8 cellular contexts compared by ENCODE assay signal in the genomic region with DNA sequence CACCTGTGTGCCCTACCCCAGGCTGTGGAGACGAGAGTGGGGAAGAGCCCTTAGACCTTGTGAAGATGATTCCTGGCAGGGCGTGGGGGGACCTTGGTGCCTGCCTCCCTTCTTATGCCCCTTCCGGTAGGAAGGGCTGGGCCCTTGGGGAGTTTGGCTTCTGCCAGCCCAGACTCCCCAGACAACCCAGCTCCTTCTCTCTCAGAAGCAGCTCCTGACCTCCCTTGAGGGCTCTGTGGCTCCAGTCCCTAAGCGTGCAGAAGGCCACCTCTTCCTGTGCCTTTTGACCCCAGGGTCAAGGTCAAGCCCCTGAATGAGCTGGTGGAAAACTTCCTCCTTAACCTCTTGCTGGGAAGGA. TPM values are rescaled to one million over a fixed set of nuclear protein-coding genes. Genes with fewer than 3 reads are reported as not detected.
A peak's percentile ranks its signal among the peaks of the same experiment; 100 is the strongest.
DNase-seq lines count a peak whose midpoint lies in the region; ATAC-seq and TF ChIP-seq lines count a peak whose summit lies in the region.

No MANE protein-coding gene starts in this region.

- H3K9me3 ChIP-seq in transverse colon (no peaks in the 10 kb centered on the region), GM23248 (ENCODE audit: low read depth) (no peaks in the 10 kb centered on the region)

- in situ Hi-C loops in transverse colon (cut with MboI; ENCODE audit: low pct_ligation_motif_present in 1 of 4, low pct_unique_long_range_greater_than_20kb in 1 of 4, low sequenced_read_pairs in 3 of 4) (no loop called here), GM23248 (cut with MboI) (no loop called here)

- H3K9me2 ChIP-seq in GM23248 (ENCODE audit: insufficient read depth), result no peaks in the 10 kb centered on the region

- no peaks in the 10 kb centered on the region for H3K36me3 Mint-ChIP-seq in activated naive CD4-positive, alpha-beta T cell treated with anti-CD3 and anti-CD28 coated beads for 36 hours (ENCODE audit: low read depth)
- H3K36me3 Mint-ChIP-seq in activated CD8-positive, alpha-beta T cell treated with anti-CD3 and anti-CD28 coated beads, Interleukin-2, amount 10 ng/mL, durations not matched to agents 7 days and 5 days (ENCODE audit: low read depth), result no peaks in the 10 kb centered on the region

- ATAC-seq in activated CD8-positive, alpha-beta T cell treated with anti-CD3 and anti-CD28 coated beads, Interleukin-2, amount 10 ng/mL, durations not matched to agents 7 days and 5 days, result no peak
- peak; percentile 23 for ATAC-seq in left colon

- POLR2A ChIA-PET in activated CD8-positive, alpha-beta T cell treated with anti-CD3 and anti-CD28 coated beads, Interleukin-2, amount 10 ng/mL, durations not matched to agents 7 days and 5 days (lab: Charles Lee), result interaction anchor here (0.7 to 1.6 kb wide), 4 partner anchors 12 to 49 kb away, joined by 3 to 7 read pairs (median 4); no protein-coding TSS in a partner anchor

- no peaks in the 10 kb centered on the region for H3K9me3 Mint-ChIP-seq in activated naive CD4-positive, alpha-beta T cell treated with anti-CD3 and anti-CD28 coated beads for 36 hours
- no peaks in the 10 kb centered on the region for H3K9me3 Mint-ChIP-seq in activated CD8-positive, alpha-beta T cell treated with anti-CD3 and anti-CD28 coated beads, Interleukin-2, amount 10 ng/mL, durations not matched to agents 7 days and 5 days (ENCODE audit: insufficient read depth)

- no peak overlapping the region for H3K4me2 ChIP-seq in GM23248 (ENCODE audit: unreplicated experiment)

- CTCF ChIA-PET in activated naive CD4-positive, alpha-beta T cell treated with anti-CD3 and anti-CD28 coated beads for 36 hours (lab: Charles Lee), result interaction anchor here (2.7 to 10.2 kb wide), 2 partner anchors 9 to 30 kb away, joined by 14 to 87 read pairs; no protein-coding TSS in a partner anchor
- CTCF ChIA-PET in activated CD8-positive, alpha-beta T cell treated with anti-CD3 and anti-CD28 coated beads, Interleukin-2, amount 10 ng/mL, durations not matched to agents 7 days and 5 days (lab: Charles Lee), result interaction anchor here (4.5 to 5.9 kb wide), 2 partner anchors 9 to 30 kb away, joined by 26 to 70 read pairs; no protein-coding TSS in a partner anchor

- no peak overlapping the region for H3K9ac ChIP-seq in GM23248

- H3K27ac ChIP-seq in transverse colon, result peak overlapping the region; percentile 86 to 94 (median 90)
- H3K27ac ChIP-seq in GM23248, result no peak overlapping the region

- H3K79me2 ChIP-seq in GM23248 (ENCODE audit: insufficient read depth), result no peaks in the 10 kb centered on the region

- 40% methylated on average over 4 of the region's 4 CpGs; no CpG with 5 or more reads in 1 of the 2 donors for WGBS in transverse colon (ENCODE audit: low coverage in 1 of 2), 2 donors
- 81 to 84% methylated on average over 4 of the region's 4 CpGs for WGBS in GM23248 (ENCODE audit: low coverage in 1 of 2, low lambda C conversion rate in 2 of 2, missing lambda C conversion rate in 2 of 2), 2 experiments

- H3F3A ChIP-seq in GM23248 (ENCODE audit: insufficient read depth), result no peaks in the 10 kb centered on the region

- TF ChIP-seq POLR2A in transverse colon (IDR thresholded peaks at IDR 0.05), result no peak

- peak overlapping the region; percentile 62 to 89 (median 75) for H3K4me3 ChIP-seq in transverse colon
- no peak overlapping the region for H3K4me3 ChIP-seq in GM23248

- no peaks in the 10 kb centered on the region for H3K27me3 ChIP-seq in transverse colon
- H3K27me3 ChIP-seq in GM23248 (replicated peaks; ENCODE audit: insufficient read depth), result no peaks in the 10 kb centered on the region

- H3K36me3 ChIP-seq in transverse colon (no peaks in the 10 kb centered on the region), GM23248 (ENCODE audit: low read depth) (no peaks in the 10 kb centered on the region)

- intact Hi-C loops in activated naive CD4-positive, alpha-beta T cell treated with anti-CD3 and anti-CD28 coated beads for 36 hours (cut with micrococcal nuclease), result loop anchor here (1.0 kb wide), 1 partner anchor 30 kb away; no protein-coding TSS in a partner anchor
- intact Hi-C loops in left colon (cut with DNase I, micrococcal nuclease) (no loop called here), transverse colon (cut with DNase I; ENCODE audit: low total_unique reads) (no loop called here)

- no peak overlapping the region for H3K27ac Mint-ChIP-seq in activated naive CD4-positive, alpha-beta T cell treated with anti-CD3 and anti-CD28 coated beads for 36 hours
- H3K27ac Mint-ChIP-seq in activated CD8-positive, alpha-beta T cell treated with anti-CD3 and anti-CD28 coated beads, Interleukin-2, amount 10 ng/mL, durations not matched to agents 7 days and 5 days, result no peak overlapping the region

- peaks cover 14 to 63% (median 43%) of the 10 kb centered on the region in 4 donors for H3K4me1 ChIP-seq in transverse colon
- no peaks in the 10 kb centered on the region for H3K4me1 ChIP-seq in GM23248 (ENCODE audit: insufficient read depth)

- H3K27me3 Mint-ChIP-seq in activated naive CD4-positive, alpha-beta T cell treated with anti-CD3 and anti-CD28 coated beads for 36 hours (ENCODE audit: low read depth), result no peaks in the 10 kb centered on the region
- peaks cover 3% of the 10 kb centered on the region for H3K27me3 Mint-ChIP-seq in activated CD8-positive, alpha-beta T cell treated with anti-CD3 and anti-CD28 coated beads, Interleukin-2, amount 10 ng/mL, durations not matched to agents 7 days and 5 days (ENCODE audit: low read depth)

- TF ChIP-seq EP300 in transverse colon (IDR thresholded peaks at IDR 0.05; ENCODE audit: low read depth), result peak; percentile 19

- no peak for TF ChIP-seq CTCF in transverse colon (IDR thresholded peaks at IDR 0.05)

- H3K4me3 Mint-ChIP-seq in activated naive CD4-positive, alpha-beta T cell treated with anti-CD3 and anti-CD28 coated beads for 36 hours, result peak overlapping the region; percentile 78
- peak overlapping the region; percentile 84 for H3K4me3 Mint-ChIP-seq in activated CD8-positive, alpha-beta T cell treated with anti-CD3 and anti-CD28 coated beads, Interleukin-2, amount 10 ng/mL, durations not matched to agents 7 days and 5 days

- DNase-seq in activated naive CD4-positive, alpha-beta T cell treated with anti-CD3 and anti-CD28 coated beads for 36 hours, result no peak
- no peak for DNase-seq in activated naive CD4-positive, alpha-beta T cell treated with Interleukin-2 at 50 U/mL for 16 hours
- no peak for DNase-seq in activated CD8-positive, alpha-beta T cell treated with anti-CD3 and anti-CD28 coated beads, Interleukin-2, amount 10 ng/mL, durations not matched to agents 7 days and 5 days
- peak in 1 of 2 donors; percentile 61 for DNase-seq in left colon
- DNase-seq in transverse colon, result peak; percentile 54
- no peak for DNase-seq in cerebellar nuclear complex (lab: John Stamatoyannopoulos, UW)
- DNase-seq in GM23248, result no peak
- no peak for DNase-seq in NCI-H1930 (lab: John Stamatoyannopoulos, UW)

- H3K4me1 Mint-ChIP-seq in activated naive CD4-positive, alpha-beta T cell treated with anti-CD3 and anti-CD28 coated beads for 36 hours (ENCODE audit: low read depth), result peaks cover 34% of the 10 kb centered on the region
- peaks cover 46% of the 10 kb centered on the region for H3K4me1 Mint-ChIP-seq in activated CD8-positive, alpha-beta T cell treated with anti-CD3 and anti-CD28 coated beads, Interleukin-2, amount 10 ng/mL, durations not matched to agents 7 days and 5 days (ENCODE audit: low read depth)

- H4K20me1 ChIP-seq in GM23248 (ENCODE audit: insufficient read depth), result no peaks in the 10 kb centered on the region

- no peak overlapping the region for H2AFZ ChIP-seq in GM23248

RNA-seq across cellular contexts. Expression of a gene that starts 1.0 kb away (rescaled TPM):
- total RNA-seq in activated naive CD4-positive, alpha-beta T cell treated with anti-CD3 and anti-CD28 coated beads for 36 hours, result 10 to 100 TPM; 83.5 to 86.4 TPM
- 100 to 1,000 TPM; 179 to 193 TPM for total RNA-seq in activated CD8-positive, alpha-beta T cell treated with anti-CD3 and anti-CD28 coated beads, Interleukin-2, amount 10 ng/mL, durations not matched to agents 7 days and 5 days
- total RNA-seq in left colon (100 to 1,000 TPM; 173 to 192 TPM), transverse colon (100 to 1,000 TPM; 153 to 202 (median 174) TPM)
- total RNA-seq in GM23248 (2014; rRNA removed; shearing (Covaris generic)), result 0.38 and 1.7 TPM in 2 replicates
- polyA plus RNA-seq in GM23248 (2016; fragmentation: Nextera tagmentation; extraction: Ambion mirVana), result 1.1 and 1.2 TPM in 2 replicates

RNA-seq across cellular contexts. Expression of a gene that starts 58.3 kb away (rescaled TPM):
- total RNA-seq in activated naive CD4-positive, alpha-beta T cell treated with anti-CD3 and anti-CD28 coated beads for 36 hours, result 100 to 1,000 TPM; 883 to 886 TPM
- 1,000 to 10,000 TPM; 1,268 to 1,303 TPM for total RNA-seq in activated CD8-positive, alpha-beta T cell treated with anti-CD3 and anti-CD28 coated beads, Interleukin-2, amount 10 ng/mL, durations not matched to agents 7 days and 5 days
- total RNA-seq in left colon, result 100 to 1,000 TPM; 243 to 270 TPM
- 100 to 1,000 TPM in 3 of 4 donors, 10 to 100 TPM in 1; 58.7 to 194 (median 165) TPM for total RNA-seq in transverse colon
- total RNA-seq in GM23248 (2014; rRNA removed; shearing (Covaris generic)), result 211 and 216 TPM in 2 replicates
- 664 and 669 TPM in 2 replicates for polyA plus RNA-seq in GM23248 (2016; fragmentation: Nextera tagmentation; extraction: Ambion mirVana)

Comparison
In these comparisons a context has a peak if more than half of its experiments do, and no peak if none do; other contexts are left out.
1. RNA of a gene that starts 1.0 kb away (total RNA-seq): 179 to 193 TPM in activated CD8-positive, alpha-beta T cell treated with anti-CD3 and anti-CD28 coated beads, Interleukin-2, amount 10 ng/mL, durations not matched to agents 7 days and 5 days, 173 to 192 TPM in left colon, 153 to 202 TPM in transverse colon and 83.5 to 86.4 TPM in activated naive CD4-positive, alpha-beta T cell treated with anti-CD3 and anti-CD28 coated beads for 36 hours; 0.38 to 1.7 TPM in GM23248; every median in the first group is over 10 times any median in the second.